In the genomic region with DNA sequence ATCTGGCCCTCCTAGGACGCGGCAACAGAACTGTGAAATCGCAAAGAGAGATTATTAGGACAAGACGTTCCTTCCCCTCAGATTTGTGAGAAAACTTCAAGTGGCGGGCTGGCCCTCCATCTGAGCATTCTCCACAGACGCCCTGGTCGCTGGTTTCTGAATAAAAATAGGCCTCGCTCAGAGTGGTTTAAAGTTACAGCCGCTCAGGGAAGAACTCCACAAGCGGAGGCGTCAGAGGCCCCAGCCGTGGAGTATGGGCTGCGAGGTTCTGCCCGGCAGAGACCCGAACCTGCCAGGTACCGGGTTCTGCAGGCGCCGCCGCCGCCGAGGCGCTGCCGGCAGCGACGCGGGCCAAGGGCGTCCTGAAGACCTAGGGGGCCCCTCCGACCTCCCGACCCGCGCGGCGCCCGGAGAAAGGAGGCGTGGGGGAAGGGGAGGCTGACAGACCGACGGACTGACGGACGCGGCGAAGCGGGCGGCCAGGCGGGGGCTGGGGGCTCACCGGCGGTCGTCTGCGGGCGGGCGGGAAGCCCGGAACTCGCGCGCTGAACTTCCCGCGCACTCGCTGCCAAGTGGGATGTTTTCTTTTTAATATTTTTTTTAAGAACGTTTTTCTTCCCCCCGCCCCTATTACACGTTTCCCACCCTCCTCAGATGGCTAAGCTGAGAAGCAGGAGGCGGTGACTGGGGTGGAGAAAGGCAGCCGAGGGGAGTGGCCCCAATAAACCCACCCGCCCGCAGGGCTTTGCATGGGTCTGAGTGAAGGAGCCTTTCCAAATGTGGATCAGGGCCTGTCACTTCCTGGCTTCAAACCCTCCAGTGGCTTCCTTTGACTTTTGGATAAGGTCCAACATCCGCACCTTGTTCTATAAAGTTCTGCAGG, we compare ENCODE assay signal across 8 cellular contexts. TPM values are rescaled to one million over a fixed set of nuclear protein-coding genes. Genes with fewer than 3 reads are reported as not detected.
DNase-seq lines count a peak whose midpoint lies in the region; ATAC-seq and TF ChIP-seq lines count a peak whose summit lies in the region.

PABPC4L (minus strand) TSS at position 574 of the 883 bp plus-strand sequence. CDS start 770 bp downstream, outside the sequence.

- H2BK12ac ChIP-seq in neuronal stem cell (ENCODE audit: low read length): no peak within 1 kb of the TSS

- H3K79me1 ChIP-seq in neuronal stem cell (ENCODE audit: low read depth, low read length): no peaks in the 10 kb centered on the region

- H3K4me1 ChIP-seq in esophagus squamous epithelium (peaks cover 0 to 24% (median 0%) of the 10 kb centered on the region in 3 donors), neuronal stem cell (ENCODE audit: control insufficient read depth in 2 of 2, insufficient read depth in 1 of 2, low read depth in 1 of 2, low read length in 2 of 2) (peaks cover 0 to 7% of the 10 kb centered on the region in 2 donors)

- H2BK120ac ChIP-seq in neuronal stem cell (ENCODE audit: low read depth, low read length): no peak within 1 kb of the TSS

- peak within 1 kb of the TSS; percentile 64 for H3K9ac ChIP-seq in neuronal stem cell (ENCODE audit: low read depth, low read length, poor library complexity)

- H3K4me1 Mint-ChIP-seq in T-helper 17 cell: no peaks in the 10 kb centered on the region

- TF ChIP-seq CTCF in BJ (IDR thresholded peaks at IDR 0.05; ENCODE audit: insufficient read depth, low read depth, low read length) (no peak), esophagus squamous epithelium (IDR thresholded peaks at IDR 0.05) (no peak), GM20000 (IDR thresholded peaks at IDR 0.05; ENCODE audit: extremely low read depth, missing control alignments) (no peak)

- no peak for TF ChIP-seq POLR2A in esophagus squamous epithelium (IDR thresholded peaks at IDR 0.05)

- no peak within 1 kb of the TSS for H3K23ac ChIP-seq in neuronal stem cell (ENCODE audit: low read depth, low read length, poor library complexity)

- H4K8ac ChIP-seq in neuronal stem cell (ENCODE audit: low read depth, low read length): peak within 1 kb of the TSS; percentile 43

- no peak for ATAC-seq in T-helper 17 cell

- no peak for DNase-seq in BJ (ENCODE audit: low read depth)
- DNase-seq in NCI-H446 (lab: John Stamatoyannopoulos, UW): peak; percentile 66 to 78
- DNase-seq in esophagus squamous epithelium (lab: John Stamatoyannopoulos, UW): no peak
- DNase-seq in neuronal stem cell (ENCODE audit: low spot score): peak; percentile 42
- DNase-seq in DMS153 treated with DMSO at 0.1 percent for 48 hours (lab: John Stamatoyannopoulos, UW; ENCODE audit: unreplicated experiment): no peak
- DNase-seq in stimulated activated CD8-positive, alpha-beta memory T cell treated with anti-CD3 and anti-CD28 coated beads, Interleukin-4, amount 100 ng/mL, for 48 hours: no peak
- DNase-seq in T-helper 17 cell: no peak
- DNase-seq in GM20000 (ENCODE audit: low spot score): no peak

- H3K18ac ChIP-seq in neuronal stem cell (ENCODE audit: low read length): peak within 1 kb of the TSS; percentile 96

- H4K91ac ChIP-seq in neuronal stem cell (ENCODE audit: low read depth, low read length, poor library complexity): peak within 1 kb of the TSS; percentile 85

- no peak within 1 kb of the TSS for H2BK5ac ChIP-seq in neuronal stem cell (ENCODE audit: low read length)

- peak within 1 kb of the TSS; percentile 59 for H2AFZ ChIP-seq in neuronal stem cell (ENCODE audit: low read length)

- H3K4me3 ChIP-seq in BJ (ENCODE audit: low read depth, low read length) (peak within 1 kb of the TSS; percentile 56), esophagus squamous epithelium (peak within 1 kb of the TSS; percentile 42 to 76 (median 60)), neuronal stem cell (ENCODE audit: low read length in 2 of 2) (peak within 1 kb of the TSS in 1 of 2 donors; percentile 82)

- CTCF ChIA-PET in BJ (lab: Yijun Ruan, JAX): no interaction called here

- H3K36me3 ChIP-seq in BJ (ENCODE audit: control insufficient read depth, insufficient read depth, low read length) (no peaks in the 10 kb centered on the region), esophagus squamous epithelium (no peaks in the 10 kb centered on the region), neuronal stem cell (replicated peaks in 1 of 2; ENCODE audit: control insufficient read depth in 2 of 2, insufficient read depth in 2 of 2, low read length in 2 of 2) (no peaks in the 10 kb centered on the region)

- H3K4me2 ChIP-seq in neuronal stem cell (ENCODE audit: insufficient read depth, low read length, poor library complexity, severe bottlenecking): peak within 1 kb of the TSS; percentile 62

- intact Hi-C loops in esophagus squamous epithelium (cut with DNase I): no loop called here

- no peaks in the 10 kb centered on the region for H3K9me3 ChIP-seq in esophagus squamous epithelium
- H3K9me3 ChIP-seq in neuronal stem cell (replicated peaks in 1 of 2; ENCODE audit: control insufficient read depth in 2 of 2, insufficient read depth in 1 of 2, low read depth in 1 of 2, low read length in 2 of 2): no peaks in the 10 kb centered on the region
- H3K9me3 ChIP-seq in T-helper 17 cell (ENCODE audit: control insufficient read depth, low read length, poor library complexity, severe bottlenecking): no peaks in the 10 kb centered on the region

- H3K4me3 Mint-ChIP-seq in T-helper 17 cell: no peak within 1 kb of the TSS

- no peak within 1 kb of the TSS for H3K4ac ChIP-seq in neuronal stem cell (ENCODE audit: low read length)

- H3K27ac Mint-ChIP-seq in T-helper 17 cell: no peak within 1 kb of the TSS

- peak within 1 kb of the TSS; percentile 32 for H2AK5ac ChIP-seq in neuronal stem cell (ENCODE audit: low read depth, low read length)

- H2BK15ac ChIP-seq in neuronal stem cell (ENCODE audit: low read length): peak within 1 kb of the TSS; percentile 22

- WGBS in esophagus squamous epithelium, 2 donors: 6 to 35% methylated on average over 9 to 41 of the region's 65 CpGs
- no CpG with 5 or more reads among the region's 65 CpGs for WGBS in neuronal stem cell (ENCODE audit: extremely low coverage in 2 of 2, insufficient read length in 2 of 2, insufficient replicate concordance in 1 of 2), 2 donors

- H3K27ac ChIP-seq in esophagus squamous epithelium (peak within 1 kb of the TSS; percentile 48 to 66 (median 57)), neuronal stem cell (replicated peaks; ENCODE audit: low read length) (no peak within 1 kb of the TSS)

- POLR2A ChIA-PET in BJ (lab: Charles Lee): interaction anchor here (0.6 to 0.7 kb wide), 2 partner anchors 25 to 128 kb away, joined by 3 read pairs; no protein-coding TSS in a partner anchor

- H3K27me3 Mint-ChIP-seq in T-helper 17 cell: no peaks in the 10 kb centered on the region

- peak within 1 kb of the TSS; percentile 38 for H3K14ac ChIP-seq in neuronal stem cell (ENCODE audit: low read length)

- no peaks in the 10 kb centered on the region for H3K36me3 Mint-ChIP-seq in T-helper 17 cell (ENCODE audit: low read depth)

- H3K27me3 ChIP-seq in BJ (ENCODE audit: control insufficient read depth, insufficient read depth, low read length): no peaks in the 10 kb centered on the region
- no peaks in the 10 kb centered on the region for H3K27me3 ChIP-seq in esophagus squamous epithelium
- H3K27me3 ChIP-seq in neuronal stem cell (ENCODE audit: control insufficient read depth in 3 of 3, insufficient read depth in 3 of 3, low read depth in 1 of 3, low read length in 3 of 3): no peaks in the 10 kb centered on the region

RNA-seq across cellular contexts. Expression of gene PABPC4L, which starts in this region (rescaled TPM):
- polyA plus RNA-seq in BJ (2011; rRNA removed): 2.5 and 3.8 TPM in 2 replicates
- 5.6 and 6.8 TPM in 2 replicates for polyA minus RNA-seq in BJ (2011; rRNA and poly(A)+ RNA removed)
- total RNA-seq in esophagus squamous epithelium (1 to 10 TPM in 1 of 4 donors, under 1 TPM in 3; 0.19 to 1.0 (median 0.70) TPM), T-helper 17 cell (not detected)
- polyA plus RNA-seq in neuronal stem cell (2013, experiment 1 of 2): 2.7 TPM
- 2.8 TPM for polyA plus RNA-seq in neuronal stem cell (2013, experiment 2 of 2)

Comparison
In these comparisons a context has a peak if more than half of its experiments do, and no peak if none do; other contexts are left out.
1. DNase-seq: peak in NCI-H446 (2 of 2) and neuronal stem cell (single experiment); none in BJ (single experiment), esophagus squamous epithelium (single experiment), DMS153 treated with DMSO at 0.1 percent for 48 hours (single experiment), stimulated activated CD8-positive, alpha-beta memory T cell treated with anti-CD3 and anti-CD28 coated beads, Interleukin-4, amount 100 ng/mL, for 48 hours (single experiment), T-helper 17 cell (0 of 3) and GM20000 (single experiment).